Comparison of ENCODE assay signal across 8 cellular contexts in the genomic region with DNA sequence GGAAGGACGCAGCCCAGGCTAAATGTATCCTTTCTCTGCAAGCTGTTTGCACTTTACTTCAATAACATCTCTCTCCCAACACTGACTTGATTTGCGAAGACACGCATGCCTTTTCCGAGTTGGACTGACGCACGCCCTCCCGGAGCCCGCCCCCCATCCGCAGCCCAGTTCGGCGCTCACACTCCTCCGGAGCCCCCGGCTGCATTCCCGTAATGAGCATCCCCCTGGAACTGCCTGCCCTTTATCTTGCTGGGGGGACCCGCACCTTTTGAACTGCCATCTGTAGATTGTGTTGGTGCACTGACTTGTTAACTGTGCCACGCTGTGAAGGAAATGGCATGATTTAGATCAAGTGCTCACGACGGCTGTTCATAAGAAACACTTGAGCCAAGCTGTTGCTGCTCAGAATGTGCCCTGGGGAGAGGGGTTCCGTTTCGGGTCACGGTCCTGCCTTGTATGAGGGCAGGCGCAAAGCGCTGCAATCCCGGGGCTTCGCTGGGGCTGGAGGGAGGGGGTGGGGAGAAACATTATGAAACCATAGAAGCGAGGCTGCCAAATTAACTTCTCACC.
A peak's percentile ranks its signal among the peaks of the same experiment; 100 is the strongest.
DNase-seq lines count a peak whose midpoint lies in the region; ATAC-seq and FAIRE-seq lines count a peak whose summit lies in the region.

No MANE protein-coding gene starts in this region.

- intact Hi-C loops in sciatic nerve (cut with DNase I): no loop called here

- no CpG with 5 or more reads among the region's 26 CpGs for WGBS in iPS DF 6.9 (ENCODE audit: insufficient coverage, insufficient read length)

- H3K9me3 ChIP-seq in iPS DF 6.9 (ENCODE audit: control insufficient read depth, insufficient read depth, low read length): no peaks in the 10 kb centered on the region

- peaks cover 80% of the 10 kb centered on the region for H3K27me3 Mint-ChIP-seq in activated naive CD8-positive, alpha-beta T cell treated with anti-CD3 and anti-CD28 coated beads, Interleukin-2, amount 10 ng/mL, durations not matched to agents 7 days and 5 days

- peaks cover 9% of the 10 kb centered on the region for H3K4me1 Mint-ChIP-seq in activated naive CD8-positive, alpha-beta T cell treated with anti-CD3 and anti-CD28 coated beads, Interleukin-2, amount 10 ng/mL, durations not matched to agents 7 days and 5 days

- H3K27me3 ChIP-seq in iPS DF 6.9 (ENCODE audit: control insufficient read depth, insufficient read depth, low read length): peaks cover 18% of the 10 kb centered on the region; the same call in 1 of the 2 replicates

- H3K9me3 Mint-ChIP-seq in activated naive CD8-positive, alpha-beta T cell treated with anti-CD3 and anti-CD28 coated beads, Interleukin-2, amount 10 ng/mL, durations not matched to agents 7 days and 5 days: peaks cover 5% of the 10 kb centered on the region

- H3K4me3 Mint-ChIP-seq in activated naive CD8-positive, alpha-beta T cell treated with anti-CD3 and anti-CD28 coated beads, Interleukin-2, amount 10 ng/mL, durations not matched to agents 7 days and 5 days: peak overlapping the region; percentile 54

- no peak overlapping the region for H3K27ac ChIP-seq in iPS DF 6.9 (ENCODE audit: low read length)

- H3K36me3 Mint-ChIP-seq in activated naive CD8-positive, alpha-beta T cell treated with anti-CD3 and anti-CD28 coated beads, Interleukin-2, amount 10 ng/mL, durations not matched to agents 7 days and 5 days: no peaks in the 10 kb centered on the region

- H3K36me3 ChIP-seq in iPS DF 6.9 (ENCODE audit: control insufficient read depth, insufficient read depth, low read length): no peaks in the 10 kb centered on the region

- POLR2A ChIA-PET in activated naive CD8-positive, alpha-beta T cell treated with anti-CD3 and anti-CD28 coated beads, Interleukin-2, amount 10 ng/mL, durations not matched to agents 7 days and 5 days (lab: Charles Lee): no interaction called here

- peak overlapping the region; percentile 24; the same call in 1 of the 2 replicates for H3K4me3 ChIP-seq in iPS DF 6.9 (ENCODE audit: low read length)

- no peak for FAIRE-seq in GM19239 (lab: Jason Lieb, UNC)

- DNase-seq in EL (peak; percentile 15), iPS DF 6.9 (ENCODE audit: low read depth, low spot score) (no peak), sciatic nerve (ENCODE audit: low spot score) (no peak), GM19239 (ENCODE audit: insufficient read length, low spot score) (no peak), UCSD-AML1 (lab: John Stamatoyannopoulos, UW; ENCODE audit: unreplicated experiment) (no peak)
- DNase-seq in activated naive CD8-positive, alpha-beta T cell treated with anti-CD3 and anti-CD28 coated beads, Interleukin-2, amount 10 ng/mL, durations not matched to agents 7 days and 5 days: no peak

- H3K27ac Mint-ChIP-seq in activated naive CD8-positive, alpha-beta T cell treated with anti-CD3 and anti-CD28 coated beads, Interleukin-2, amount 10 ng/mL, durations not matched to agents 7 days and 5 days: no peak overlapping the region

- H3K4me1 ChIP-seq in iPS DF 6.9 (ENCODE audit: control insufficient read depth, insufficient read depth, low read length): no peaks in the 10 kb centered on the region

- no peak for ATAC-seq in activated naive CD8-positive, alpha-beta T cell treated with anti-CD3 and anti-CD28 coated beads, Interleukin-2, amount 10 ng/mL, durations not matched to agents 7 days and 5 days (ENCODE audit: low read depth)
- peak; percentile 92 for ATAC-seq in sciatic nerve
- no peak for ATAC-seq in HG02642 (IDR thresholded peaks at IDR 0.05; ENCODE audit: poor library complexity, unreplicated experiment)
- ATAC-seq in HG03045 (IDR thresholded peaks at IDR 0.05; ENCODE audit: unreplicated experiment): no peak
